Comparison of ENCODE assay signal across 19 cellular contexts in genomic region chr14:93537962-93538361, GRCh38.
DNase-seq lines count a peak whose midpoint lies in the region; ATAC-seq and TF ChIP-seq lines count a peak whose summit lies in the region.
"Had no signal": no experiment of that assay in that cellular context is flagged by ENCODE, and none has a peak within 500 bp of the region (broad histone marks: within the 10 kb centered on the region; RNA-seq: fewer than 3 reads in every experiment).

No MANE protein-coding gene starts in this region.

- H3K4me3 ChIP-seq in GM23338 (no peak overlapping the region), neuronal stem cell (ENCODE audit: low read length in 2 of 2) (no peak overlapping the region), left lung (no peak overlapping the region), PC-9 (no peak overlapping the region)
- H3K4me3 ChIP-seq: Peyer's patch had no signal

- H2BK15ac ChIP-seq in neuronal stem cell (ENCODE audit: low read length) = no peak overlapping the region

- H3K27me3 ChIP-seq in GM23338 (ENCODE audit: insufficient read depth) = no peaks in the 10 kb centered on the region
- H3K27me3 ChIP-seq in neuronal stem cell (ENCODE audit: control insufficient read depth in 3 of 3, insufficient read depth in 3 of 3, low read depth in 1 of 3, low read length in 3 of 3) = no peaks in the 10 kb centered on the region
- H3K27me3 ChIP-seq in left lung = peaks cover 0 to 7% of the 10 kb centered on the region in 2 donors
- peaks cover 71% of the 10 kb centered on the region for H3K27me3 ChIP-seq in PC-9 (ENCODE audit: insufficient read depth, low read depth)
- H3K27me3 ChIP-seq: BE2C, Peyer's patch had no signal

- H4K8ac ChIP-seq in neuronal stem cell (ENCODE audit: low read depth, low read length) = no peak overlapping the region

- no peak overlapping the region for H3K4me2 ChIP-seq in GM23338
- H3K4me2 ChIP-seq in neuronal stem cell (ENCODE audit: insufficient read depth, low read length, poor library complexity, severe bottlenecking) = no peak overlapping the region
- H3K4me2 ChIP-seq in PC-9 = no peak overlapping the region

- H3K14ac ChIP-seq in neuronal stem cell (ENCODE audit: low read length) = no peak overlapping the region

- WGBS in neuronal stem cell (ENCODE audit: extremely low coverage in 2 of 2, insufficient read length in 2 of 2, insufficient replicate concordance in 1 of 2), 2 donors = no CpG with 5 or more reads among the region's 16 CpGs

- H3K4me1 ChIP-seq in GM23338 (ENCODE audit: insufficient read depth) = no peaks in the 10 kb centered on the region
- peaks cover 0 to 7% of the 10 kb centered on the region in 2 donors for H3K4me1 ChIP-seq in neuronal stem cell (ENCODE audit: control insufficient read depth in 2 of 2, insufficient read depth in 1 of 2, low read depth in 1 of 2, low read length in 2 of 2)
- H3K4me1 ChIP-seq in left lung = peaks cover 0 to 6% of the 10 kb centered on the region in 2 donors
- no peaks in the 10 kb centered on the region for H3K4me1 ChIP-seq in PC-9 (replicated peaks; ENCODE audit: insufficient read depth)
- H3K4me1 ChIP-seq: BE2C, Peyer's patch had no signal

- CTCF ChIA-PET in PC-9 (lab: Charles Lee) = interaction anchor here (0.7 kb wide), 1 partner anchor 478 kb away, joined by 18 read pairs; no protein-coding TSS in a partner anchor

- H3K36me3 ChIP-seq in GM23338 (ENCODE audit: insufficient read depth) = no peaks in the 10 kb centered on the region
- H3K36me3 ChIP-seq in neuronal stem cell (replicated peaks in 1 of 2; ENCODE audit: control insufficient read depth in 2 of 2, insufficient read depth in 2 of 2, low read length in 2 of 2) = peaks cover 0 to 2% of the 10 kb centered on the region in 2 donors
- H3K36me3 ChIP-seq in left lung = no peaks in the 10 kb centered on the region
- H3K36me3 ChIP-seq in PC-9 (ENCODE audit: low read depth) = no peaks in the 10 kb centered on the region
- H3K36me3 ChIP-seq: Peyer's patch had no signal

- no peaks in the 10 kb centered on the region for H3K27me3 Mint-ChIP-seq in GM23338 (ENCODE audit: insufficient read depth, low read depth, poor library complexity)

- H3F3A ChIP-seq in GM23338 (replicated peaks; ENCODE audit: low read depth) (no peaks in the 10 kb centered on the region), PC-9 (ENCODE audit: insufficient read depth, low read depth) (no peaks in the 10 kb centered on the region)

- no peak overlapping the region for H2AFZ ChIP-seq in GM23338
- H2AFZ ChIP-seq in neuronal stem cell (ENCODE audit: low read length) = no peak overlapping the region
- no peak overlapping the region for H2AFZ ChIP-seq in PC-9

- H3K9ac ChIP-seq in neuronal stem cell (ENCODE audit: low read depth, low read length, poor library complexity) = no peak overlapping the region

- H2BK120ac ChIP-seq in neuronal stem cell (ENCODE audit: low read depth, low read length) = no peak overlapping the region

- no peaks in the 10 kb centered on the region for H3K79me1 ChIP-seq in neuronal stem cell (ENCODE audit: low read depth, low read length)

- H2BK12ac ChIP-seq in neuronal stem cell (ENCODE audit: low read length) = no peak overlapping the region

- H3K23ac ChIP-seq in neuronal stem cell (ENCODE audit: low read depth, low read length, poor library complexity) = no peak overlapping the region

- H2AK5ac ChIP-seq in neuronal stem cell (ENCODE audit: low read depth, low read length) = no peak overlapping the region

- no peaks in the 10 kb centered on the region for H3K9me3 Mint-ChIP-seq in GM23338
- H3K9me3 Mint-ChIP-seq: CD14-positive monocyte; CD8-positive, alpha-beta memory T cell had no signal

- H3K79me2 ChIP-seq in GM23338 (replicated peaks; ENCODE audit: insufficient read depth) (no peaks in the 10 kb centered on the region), PC-9 (ENCODE audit: low read depth) (no peaks in the 10 kb centered on the region)

- peaks cover 6% of the 10 kb centered on the region; the same call in 2 of the 3 replicates for H3K36me3 Mint-ChIP-seq in GM23338 (ENCODE audit: low read depth)
- H3K36me3 Mint-ChIP-seq: CD14-positive monocyte; CD8-positive, alpha-beta memory T cell had no signal

- H4K20me1 ChIP-seq in GM23338 (replicated peaks; ENCODE audit: insufficient read depth) (no peaks in the 10 kb centered on the region), PC-9 (ENCODE audit: insufficient read depth) (no peaks in the 10 kb centered on the region)

- no peak overlapping the region for H4K91ac ChIP-seq in neuronal stem cell (ENCODE audit: low read depth, low read length, poor library complexity)

- BruUV-seq in PC-9 (replicated peaks; lab: Mats Ljungman, UMichigan) = no TSS peak

- no peak overlapping the region for H3K4ac ChIP-seq in neuronal stem cell (ENCODE audit: low read length)

- DNase-seq in DMS53 (lab: John Stamatoyannopoulos, UW) (peak; percentile 20), DMS53 treated with DMSO at 0.1 percent for 48 hours (lab: John Stamatoyannopoulos, UW; ENCODE audit: unreplicated experiment) (no peak), GM23338 (ENCODE audit: low spot score) (peak; percentile 15), cerebellar cortex (ENCODE audit: low spot score) (peak; percentile 32), neuronal stem cell (ENCODE audit: low spot score) (no peak), left lung (no peak), PC-9 (no peak)
- DNase-seq: CD8-positive, alpha-beta memory T cell; GOT3; HCEC 1CT; MV-4-11; NCI-H1105; NCI-H2029; NCI-H2171; Peyer's patch; SHP77 treated with DMSO at 0.1 percent for 48 hours had no signal

- intact Hi-C loops in left lung (cut with DNase I) (no loop called here), PC-9 (cut with micrococcal nuclease; ENCODE audit: unreplicated experiment) (no loop called here)

- H3K27ac Mint-ChIP-seq in GM23338 = no peak overlapping the region
- H3K27ac Mint-ChIP-seq: CD8-positive, alpha-beta memory T cell had no signal

- H3K9me3 ChIP-seq in neuronal stem cell (replicated peaks in 1 of 2; ENCODE audit: control insufficient read depth in 2 of 2, insufficient read depth in 1 of 2, low read depth in 1 of 2, low read length in 2 of 2) = peaks cover 0 to 3% of the 10 kb centered on the region in 2 donors
- no peaks in the 10 kb centered on the region for H3K9me3 ChIP-seq in left lung
- no peaks in the 10 kb centered on the region for H3K9me3 ChIP-seq in PC-9 (ENCODE audit: insufficient read depth, low read depth)
- H3K9me3 ChIP-seq: BE2C, Peyer's patch had no signal

- H2BK5ac ChIP-seq in neuronal stem cell (ENCODE audit: low read length) = peak overlapping the region; percentile 43

- no peak overlapping the region for H3K18ac ChIP-seq in neuronal stem cell (ENCODE audit: low read length)

- H3K27ac ChIP-seq in GM23338 (ENCODE audit: low read depth) (no peak overlapping the region), neuronal stem cell (replicated peaks; ENCODE audit: low read length) (no peak overlapping the region), left lung (no peak overlapping the region), PC-9 (no peak overlapping the region)
- H3K27ac ChIP-seq: 22Rv1, Peyer's patch had no signal

- ATAC-seq in GM23338 = no peak; the same call in 1 of the 3 replicates
- ATAC-seq in left lung = no peak

- H3K9me2 ChIP-seq in GM23338 (ENCODE audit: insufficient read depth) (no peaks in the 10 kb centered on the region), PC-9 (ENCODE audit: insufficient read depth) (no peaks in the 10 kb centered on the region)

- H3K4me1 Mint-ChIP-seq in GM23338 = 0 out of 3 replicates have a peak, but pooled peaks cover 6% of the 10 kb centered on the region
- H3K4me1 Mint-ChIP-seq: CD8-positive, alpha-beta memory T cell had no signal

- TF ChIP-seq CTCF in GM23338 (conservative IDR thresholded peaks at IDR 0.05; ENCODE audit: low read depth in 2 of 2) = no peak
- TF ChIP-seq CTCF in left lung (IDR thresholded peaks at IDR 0.05) = no peak
- TF ChIP-seq CTCF in PC-9 (conservative IDR thresholded peaks at IDR 0.05) = no peak

- no peak overlapping the region for H3K4me3 Mint-ChIP-seq in GM23338
- H3K4me3 Mint-ChIP-seq: CD14-positive monocyte; CD8-positive, alpha-beta memory T cell had no signal

- POLR2A ChIA-PET in PC-9 (lab: Charles Lee; ENCODE audit: unreplicated experiment) = no interaction called here

TF ChIP-seq in GM23338, 12 proteins besides CTCF, POLR2A, EP300 and RAD21 (continues in another document):
- TF ChIP-seq ETS1 (IDR thresholded peaks at IDR 0.05) (no peak), ZNF331 (CRISPR knock-in tag; IDR thresholded peaks at IDR 0.05; ENCODE audit: low read depth) (no peak), EZH2phosphoT487 (IDR thresholded peaks at IDR 0.05; ENCODE audit: unreplicated experiment) (no peak), STAT1 (IDR thresholded peaks at IDR 0.05; ENCODE audit: unreplicated experiment) (no peak), JUNB (IDR thresholded peaks at IDR 0.05; ENCODE audit: unreplicated experiment) (no peak), NANOG (IDR thresholded peaks at IDR 0.05; ENCODE audit: borderline replicate concordance) (no peak), CREB1 (CRISPR knock-in tag; IDR thresholded peaks at IDR 0.05; ENCODE audit: low read depth) (no peak)

Comparison
In these comparisons a context has a peak if more than half of its experiments do, and no peak if none do; other contexts are left out.
1. DNase-seq: peak in DMS53 (single experiment), GM23338 (single experiment) and cerebellar cortex (single experiment); none in DMS53 treated with DMSO at 0.1 percent for 48 hours (single experiment), neuronal stem cell (single experiment), left lung (0 of 2) and PC-9 (0 of 2).